8 cellular contexts compared by ENCODE assay signal in genomic region chr20:38875170-38875993, GRCh38. TPM values are rescaled to one million over a fixed set of nuclear protein-coding genes. Genes with fewer than 3 reads are reported as not detected.
DNase-seq lines count a peak whose midpoint lies in the region; ATAC-seq and TF ChIP-seq lines count a peak whose summit lies in the region.

No MANE protein-coding gene starts in this region.

- no peaks in the 10 kb centered on the region for H3K9me2 ChIP-seq in MM.1S (replicated peaks; ENCODE audit: insufficient read depth, low read length)

- no peak overlapping the region for H2AFZ ChIP-seq in MM.1S (ENCODE audit: low read length)
- H2AFZ ChIP-seq in osteoblast (ENCODE audit: low read length) = no peak overlapping the region

- H3K27me3 ChIP-seq in MM.1S (replicated peaks; ENCODE audit: insufficient read depth, low read length) = no peaks in the 10 kb centered on the region
- peaks cover 10% of the 10 kb centered on the region for H3K27me3 ChIP-seq in osteoblast (ENCODE audit: insufficient read depth, low read length)

- H3K36me3 ChIP-seq in MM.1S (replicated peaks; ENCODE audit: insufficient read depth, low read length) = 0 out of 2 replicates have a peak, but pooled peaks cover 7% of the 10 kb centered on the region
- H3K36me3 ChIP-seq in osteoblast (ENCODE audit: insufficient read depth, low read length) = no peaks in the 10 kb centered on the region

- peak overlapping the region; percentile 20; the same call in 1 of the 2 replicates for H3K4me3 ChIP-seq in MM.1S (ENCODE audit: low read length)
- no peak overlapping the region for H3K4me3 ChIP-seq in osteoblast (ENCODE audit: insufficient read depth, low read length)

- peak overlapping the region; percentile 97 for H3K27ac ChIP-seq in MM.1S (ENCODE audit: low read length)
- H3K27ac ChIP-seq in osteoblast (ENCODE audit: low read depth, low read length) = no peak overlapping the region

- no peaks in the 10 kb centered on the region for H3K9me3 Mint-ChIP-seq in memory B cell

- H3K79me2 ChIP-seq in MM.1S (ENCODE audit: low read length) = peaks cover 62% of the 10 kb centered on the region
- H3K79me2 ChIP-seq in osteoblast (ENCODE audit: insufficient read depth, low read length) = no peaks in the 10 kb centered on the region

- peak overlapping the region; percentile 93 for H3K9ac ChIP-seq in MM.1S (ENCODE audit: low read length)

- H3K27ac Mint-ChIP-seq in memory B cell = peak overlapping the region; percentile 99

- DNase-seq in MM.1S (peak; percentile 97), memory B cell (ENCODE audit: low spot score in 2 of 2) (peak; percentile 71 to 75), HT-29 (ENCODE audit: low spot score) (no peak), osteoblast (ENCODE audit: insufficient read length, low spot score, missing footprints) (no peak), hepatic stellate cell (ENCODE audit: low spot score) (no peak)
- DNase-seq in activated T-helper 1 cell treated with anti-CD3 and anti-CD28 coated beads, Interleukin-2, amount 50 U/mL, for 16 hours (ENCODE audit: low read depth in 1 of 2, low spot score in 1 of 2) = peak; percentile 29 to 49

- no peaks in the 10 kb centered on the region for H3K27me3 Mint-ChIP-seq in memory B cell

- ATAC-seq in GM18499 (IDR thresholded peaks at IDR 0.05; ENCODE audit: insufficient read depth, unreplicated experiment) (peak; percentile 42), GM21717 (IDR thresholded peaks at IDR 0.05; ENCODE audit: unreplicated experiment) (peak; percentile 49), memory B cell (ENCODE audit: low read depth) (peak; percentile 71)

- H3K4me3 Mint-ChIP-seq in memory B cell = peak overlapping the region; percentile 57

- H3K36me3 Mint-ChIP-seq in memory B cell = peaks cover 7% of the 10 kb centered on the region

- H4K20me1 ChIP-seq in MM.1S (ENCODE audit: insufficient read depth, low read length) (no peaks in the 10 kb centered on the region), osteoblast (ENCODE audit: insufficient read depth, low read length) (no peaks in the 10 kb centered on the region)

- H3K4me1 ChIP-seq in MM.1S (ENCODE audit: low read length) (peaks cover 81% of the 10 kb centered on the region), osteoblast (ENCODE audit: insufficient read depth, low read length) (no peaks in the 10 kb centered on the region)

- H3K4me2 ChIP-seq in MM.1S (ENCODE audit: low read depth, low read length) (peak overlapping the region; percentile 65), osteoblast (ENCODE audit: insufficient read depth, low read length) (no peak overlapping the region)

- peaks cover 62% of the 10 kb centered on the region for H3F3A ChIP-seq in MM.1S (ENCODE audit: insufficient read depth, low read length)

- TF ChIP-seq CTCF in MM.1S (IDR thresholded peaks at IDR 0.05; ENCODE audit: low read length) = peak; percentile 6; the same call in 1 of the 2 replicates
- no peak for TF ChIP-seq CTCF in osteoblast (IDR thresholded peaks at IDR 0.05; ENCODE audit: extremely low read depth, low read depth, low read length)

- no peaks in the 10 kb centered on the region for H3K9me3 ChIP-seq in MM.1S (replicated peaks; ENCODE audit: insufficient read depth, low read length)
- H3K9me3 ChIP-seq in osteoblast (ENCODE audit: low read depth, low read length) = no peaks in the 10 kb centered on the region

- H3K4me1 Mint-ChIP-seq in memory B cell = peaks cover 81% of the 10 kb centered on the region

RNA-seq across cellular contexts. Expression of gene FAM83D, which starts 50.8 kb away (rescaled TPM):
- total RNA-seq in HT-29 (2014; rRNA removed; shearing (Covaris generic)) = 88.0 and 90.6 TPM in 2 replicates
- total RNA-seq in osteoblast = 1.8 and 2.2 TPM in 2 replicates

Comparison
In these comparisons a context has a peak if more than half of its experiments do, and no peak if none do; other contexts are left out.
1. DNase-seq: peak in MM.1S (single experiment), activated T-helper 1 cell treated with anti-CD3 and anti-CD28 coated beads, Interleukin-2, amount 50 U/mL, for 16 hours (2 of 2) and memory B cell (2 of 2); none in HT-29 (single experiment), osteoblast (single experiment) and hepatic stellate cell (single experiment).
2. RNA of gene FAM83D, which starts 50.8 kb away (total RNA-seq): 88.0 to 90.6 TPM in HT-29; 1.8 to 2.2 TPM in osteoblast; every median in the first group is over 10 times any median in the second.
3. Peak in every context shown above with its lines, with median percentiles within 50 percentile points of each other: ATAC-seq.